In genomic region chr18:35495821-35496368, GRCh38 we compare ENCODE assay signal across 10 cellular contexts. TPM values are rescaled to one million over a fixed set of nuclear protein-coding genes. Genes with fewer than 3 reads are reported as not detected.
DNase-seq lines count a peak whose midpoint lies in the region; ATAC-seq, FAIRE-seq and TF ChIP-seq lines count a peak whose summit lies in the region.
"Had no signal": no experiment of that assay in that cellular context is flagged by ENCODE, and none has a peak within 500 bp of the region (broad histone marks: within the 10 kb centered on the region; RNA-seq: fewer than 3 reads in every experiment).

No MANE protein-coding gene starts in this region.

- H3K9me3 ChIP-seq in OCI-LY3 (ENCODE audit: insufficient read depth, low read length) (no peaks in the 10 kb centered on the region), endodermal cell (ENCODE audit: control insufficient read depth, low read length) (no peaks in the 10 kb centered on the region), osteoblast (ENCODE audit: low read depth, low read length) (no peaks in the 10 kb centered on the region), kidney (ENCODE audit: control insufficient read depth in 1 of 2, low read length in 2 of 2) (no peaks in the 10 kb centered on the region)

- H3K4me3 ChIP-seq in OCI-LY3 (ENCODE audit: low read length), result 0 out of 2 replicates have a peak overlapping the region, but pooled peaks have one; percentile 84
- H3K4me3 ChIP-seq in endodermal cell (ENCODE audit: low read length), result peak overlapping the region; percentile 94
- peak overlapping the region; percentile 90 for H3K4me3 ChIP-seq in osteoblast (ENCODE audit: insufficient read depth, low read length)
- H3K4me3 ChIP-seq in kidney (ENCODE audit: low read length in 2 of 2), result peak overlapping the region in 1 of 2 donors; percentile 3

- no peak overlapping the region for H3K27ac ChIP-seq in OCI-LY3 (ENCODE audit: low read length)
- H3K27ac ChIP-seq in endodermal cell (ENCODE audit: low read depth, low read length), result no peak overlapping the region
- peak overlapping the region; percentile 96 for H3K27ac ChIP-seq in osteoblast (ENCODE audit: low read depth, low read length)
- no peak overlapping the region for H3K27ac ChIP-seq in kidney (ENCODE audit: low read depth in 2 of 2, low read length in 2 of 2)

- no peaks in the 10 kb centered on the region for H3K36me3 Mint-ChIP-seq in endodermal cell (ENCODE audit: low read depth)

- no peak overlapping the region for H2AFZ ChIP-seq in OCI-LY3 (ENCODE audit: low read depth, low read length)
- peak overlapping the region; percentile 17 for H2AFZ ChIP-seq in osteoblast (ENCODE audit: low read length)

- WGBS in endodermal cell (ENCODE audit: insufficient coverage in 1 of 2, insufficient read length in 1 of 2), 2 experiments, result 93 to 98% methylated on average over 5 of the region's 5 CpGs

- H3K4me1 ChIP-seq in OCI-LY3 (ENCODE audit: low read length) (peaks cover 17% of the 10 kb centered on the region), endodermal cell (ENCODE audit: control insufficient read depth, insufficient read depth, low read length) (peaks cover 17% of the 10 kb centered on the region), osteoblast (ENCODE audit: insufficient read depth, low read length) (peaks cover 23% of the 10 kb centered on the region), kidney (ENCODE audit: control insufficient read depth in 1 of 2, insufficient read depth in 1 of 2, low read depth in 1 of 2, low read length in 2 of 2) (peaks cover 6 to 11% of the 10 kb centered on the region in 2 donors)

- no peak overlapping the region for H3K4me3 Mint-ChIP-seq in endodermal cell

- H3K79me2 ChIP-seq in OCI-LY3 (ENCODE audit: low read length) (peaks cover 44% of the 10 kb centered on the region), osteoblast (ENCODE audit: insufficient read depth, low read length) (peaks cover 56% of the 10 kb centered on the region)

- no peaks in the 10 kb centered on the region for H3K27me3 Mint-ChIP-seq in endodermal cell (ENCODE audit: insufficient read depth)

- TF ChIP-seq CTCF in D721Med (IDR thresholded peaks at IDR 0.05; ENCODE audit: insufficient read depth, missing control alignments) (no peak), OCI-LY3 (IDR thresholded peaks at IDR 0.05; ENCODE audit: low read depth, low read length) (no peak), endodermal cell (conservative IDR thresholded peaks at IDR 0.05) (no peak), osteoblast (IDR thresholded peaks at IDR 0.05; ENCODE audit: extremely low read depth, low read depth, low read length) (no peak), kidney (IDR thresholded peaks at IDR 0.05; ENCODE audit: borderline replicate concordance, extremely low read depth, insufficient read depth) (no peak)

- no peaks in the 10 kb centered on the region for H3K9me3 Mint-ChIP-seq in endodermal cell

- DNase-seq in D721Med (ENCODE audit: insufficient read length, low spot score), result no peak
- DNase-seq in endodermal cell, result no peak
- DNase-seq in osteoblast (ENCODE audit: insufficient read length, low spot score, missing footprints), result no peak
- no peak for DNase-seq in EL
- DNase-seq in kidney, result no peak
- DNase-seq in Right ventricle myocardium superior, result no peak
- DNase-seq: effector CD8-positive, alpha-beta T cell; NCI-H1092; NCI-H82 had no signal

- H3K4me2 ChIP-seq in OCI-LY3 (ENCODE audit: low read length) (peak overlapping the region; percentile 83; the same call in 1 of the 2 replicates), osteoblast (ENCODE audit: insufficient read depth, low read length) (peak overlapping the region; percentile 90)

- no peak overlapping the region for H3K27ac Mint-ChIP-seq in endodermal cell

- intact Hi-C loops in kidney (cut with DNase I) (no loop called here), Right ventricle myocardium superior (cut with DNase I) (loop anchor here (5.0 kb wide), 1 partner anchor 86 kb away; the partner anchor contains the start of gene GALNT1)

- ATAC-seq in Right ventricle myocardium superior (ENCODE audit: poor library complexity), result no peak

- no peaks in the 10 kb centered on the region for H4K20me1 ChIP-seq in OCI-LY3 (ENCODE audit: insufficient read depth, low read length)
- no peaks in the 10 kb centered on the region for H4K20me1 ChIP-seq in osteoblast (ENCODE audit: insufficient read depth, low read length)

- FAIRE-seq in D721Med (lab: Jason Lieb, UNC) (peak; percentile 75), kidney (lab: Jason Lieb, UNC) (no peak)

- H3K9ac ChIP-seq in OCI-LY3 (ENCODE audit: low read length) (no peak overlapping the region), endodermal cell (ENCODE audit: extremely low read depth, low read length, poor library complexity, severe bottlenecking) (no peak overlapping the region), kidney (ENCODE audit: low read length in 2 of 2) (no peak overlapping the region)

- H3K4me1 Mint-ChIP-seq in endodermal cell, result peaks cover 20% of the 10 kb centered on the region

- H3K36me3 ChIP-seq in OCI-LY3 (replicated peaks; ENCODE audit: low read depth, low read length), result no peaks in the 10 kb centered on the region
- no peaks in the 10 kb centered on the region for H3K36me3 ChIP-seq in endodermal cell (ENCODE audit: control insufficient read depth, insufficient read depth, low read length)
- no peaks in the 10 kb centered on the region for H3K36me3 ChIP-seq in osteoblast (ENCODE audit: insufficient read depth, low read length)
- no peaks in the 10 kb centered on the region for H3K36me3 ChIP-seq in kidney (ENCODE audit: control insufficient read depth in 1 of 2, insufficient read depth in 2 of 2, low read length in 2 of 2)

- no peaks in the 10 kb centered on the region for H3K27me3 ChIP-seq in OCI-LY3 (ENCODE audit: low read depth, low read length)
- H3K27me3 ChIP-seq in endodermal cell (ENCODE audit: control insufficient read depth, insufficient read depth, low read length, poor library complexity, severe bottlenecking), result no peaks in the 10 kb centered on the region
- no peaks in the 10 kb centered on the region for H3K27me3 ChIP-seq in osteoblast (ENCODE audit: insufficient read depth, low read length)

RNA-seq across cellular contexts. Expression of gene INO80C, which starts 1.9 kb away (rescaled TPM):
- total RNA-seq in endodermal cell, result 10 to 100 TPM; 31.1 to 31.9 TPM
- polyA plus RNA-seq in endodermal cell (2013, experiment 1 of 2), result 32.4 TPM
- polyA plus RNA-seq in endodermal cell (2013, experiment 2 of 2), result 27.4 TPM
- 9.0 and 14.4 TPM in 2 replicates for total RNA-seq in osteoblast
- total RNA-seq in kidney, result 20.9 TPM
- polyA plus RNA-seq in kidney (ENCODE audit: insufficient read depth, low read depth, low replicate concordance), result 38.2 TPM
- 23.1 TPM for total RNA-seq in Right ventricle myocardium superior
